Comparison of ENCODE assay signal across 28 cellular contexts in the genomic region with DNA sequence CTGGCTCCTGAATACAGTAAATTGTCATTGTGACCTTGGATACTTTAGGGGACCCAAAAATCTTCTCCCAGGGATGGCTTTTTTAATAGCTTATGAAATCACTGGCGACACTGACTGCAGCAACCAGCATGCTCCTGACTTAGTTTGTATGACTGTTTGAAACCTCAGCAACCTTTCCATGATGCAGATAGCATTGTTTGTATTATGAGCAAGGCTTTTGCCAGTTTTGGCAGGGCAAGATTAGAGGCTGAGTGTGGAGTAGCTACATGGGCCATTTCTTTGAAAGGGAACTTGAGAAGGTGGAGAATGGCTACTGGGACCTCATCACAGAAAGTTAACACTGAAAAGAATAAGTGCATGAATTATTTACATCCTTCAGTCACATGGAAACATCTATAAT. TPM values are rescaled to one million over a fixed set of nuclear protein-coding genes. Genes with fewer than 3 reads are reported as not detected.
"Had no signal": no experiment of that assay in that cellular context is flagged by ENCODE, and none has a peak within 500 bp of the region (broad histone marks: within the 10 kb centered on the region; RNA-seq: fewer than 3 reads in every experiment).

No MANE protein-coding gene starts in this region.

- H3K27ac Mint-ChIP-seq: activated naive CD8-positive, alpha-beta T cell; activated T-cell treated with anti-CD3 and anti-CD28 coated beads, Interleukin-2, amount 50 U/mL, for 72 hours; nephron; stimulated activated effector memory CD8-positive, alpha-beta T cell treated with anti-CD3 and anti-CD28 coated beads, Interleukin-12 subunit alpha, Interleukin-12 subunit beta, amount 100 ng/mL, for 72 hours; stimulated activated naive CD8-positive, alpha-beta T cell treated with anti-CD3 and anti-CD28 coated beads, Interleukin-15, Interleukin-2, amounts not matched to agents 100 ng/mL and 50 ng/mL, for 24 hours had no signal

- H3K9me3 Mint-ChIP-seq: activated T-cell treated with anti-CD3 and anti-CD28 coated beads, Interleukin-2, amount 50 U/mL, for 72 hours; nephron; stimulated activated effector memory CD8-positive, alpha-beta T cell treated with anti-CD3 and anti-CD28 coated beads, Interleukin-12 subunit alpha, Interleukin-12 subunit beta, amount 100 ng/mL, for 72 hours; stimulated activated naive CD8-positive, alpha-beta T cell treated with anti-CD3 and anti-CD28 coated beads, Interleukin-15, Interleukin-2, amounts not matched to agents 100 ng/mL and 50 ng/mL, for 24 hours had no signal

- ATAC-seq: activated T-cell treated with anti-CD3 and anti-CD28 coated beads, Interleukin-2, amount 50 U/mL, for 72 hours; heart right ventricle; sciatic nerve; stimulated activated effector memory CD8-positive, alpha-beta T cell treated with anti-CD3 and anti-CD28 coated beads, Interleukin-12 subunit alpha, Interleukin-12 subunit beta, amount 100 ng/mL, for 72 hours; upper lobe of right lung had no signal

- H3K4me1 ChIP-seq: adrenal gland, ascending aorta, colonic mucosa, heart right ventricle, left ventricle myocardium inferior, prostate gland, tibial artery, upper lobe of right lung had no signal

- H3K27me3 ChIP-seq: adrenal gland, ascending aorta, colonic mucosa, tibial artery, upper lobe of right lung had no signal

- H3K9me3 ChIP-seq: adrenal gland, ascending aorta, colonic mucosa, heart right ventricle, left ventricle myocardium inferior, prostate gland, tibial artery, upper lobe of right lung had no signal

- H3K27ac ChIP-seq: adrenal gland, ascending aorta, colonic mucosa, heart right ventricle, left ventricle myocardium inferior, prostate gland, tibial artery, upper lobe of right lung, VCaP had no signal

- H3K4me3 Mint-ChIP-seq: activated naive CD8-positive, alpha-beta T cell; activated T-cell treated with anti-CD3 and anti-CD28 coated beads, Interleukin-2, amount 50 U/mL, for 72 hours; nephron; stimulated activated effector memory CD8-positive, alpha-beta T cell treated with anti-CD3 and anti-CD28 coated beads, Interleukin-12 subunit alpha, Interleukin-12 subunit beta, amount 100 ng/mL, for 72 hours; stimulated activated naive CD8-positive, alpha-beta T cell treated with anti-CD3 and anti-CD28 coated beads, Interleukin-15, Interleukin-2, amounts not matched to agents 100 ng/mL and 50 ng/mL, for 24 hours had no signal

- H3K4me1 Mint-ChIP-seq: nephron; stimulated activated effector memory CD8-positive, alpha-beta T cell treated with anti-CD3 and anti-CD28 coated beads, Interleukin-12 subunit alpha, Interleukin-12 subunit beta, amount 100 ng/mL, for 72 hours had no signal

- H3K4me3 ChIP-seq: adrenal gland, ascending aorta, colonic mucosa, heart right ventricle, left ventricle myocardium inferior, lung, prostate gland, tibial artery, upper lobe of right lung had no signal

- DNase-seq: activated CD4-positive, alpha-beta T cell treated with anti-CD3 and anti-CD28 coated beads for 4 hours; activated CD4-positive, alpha-beta T cell treated with anti-CD3 and anti-CD28 coated beads, Interleukin-2, amount 50 U/mL, for 4 hours; activated effector memory CD4-positive, alpha-beta T cell treated with Interleukin-2 at 50 U/mL for 16 hours; activated naive CD4-positive, alpha-beta T cell treated with Interleukin-2 at 50 U/mL for 16 hours; activated T-cell treated with anti-CD3 and anti-CD28 coated beads for 4 hours; activated T-cell treated with anti-CD3 and anti-CD28 coated beads, Interleukin-2, amount 50 U/mL, for 72 hours; adrenal gland; cerebellar nuclear complex; colonic mucosa; effector memory CD4-positive, alpha-beta T cell; foreskin melanocyte; heart right ventricle; islet precursor cell; left ventricle myocardium inferior; retina; small intestine; stimulated activated CD4-positive, alpha-beta T cell treated with anti-CD3 and anti-CD28 coated beads, Interleukin-4, amount 100 ng/mL, for 24 hours; tibial artery; upper lobe of right lung had no signal

- H3K27me3 Mint-ChIP-seq: activated naive CD8-positive, alpha-beta T cell; stimulated activated naive CD8-positive, alpha-beta T cell treated with anti-CD3 and anti-CD28 coated beads, Interleukin-15, Interleukin-2, amounts not matched to agents 100 ng/mL and 50 ng/mL, for 24 hours had no signal

- H3K36me3 Mint-ChIP-seq: stimulated activated effector memory CD8-positive, alpha-beta T cell treated with anti-CD3 and anti-CD28 coated beads, Interleukin-12 subunit alpha, Interleukin-12 subunit beta, amount 100 ng/mL, for 72 hours had no signal

- H3K36me3 ChIP-seq: adrenal gland, ascending aorta, colonic mucosa, heart right ventricle, left ventricle myocardium inferior, prostate gland, tibial artery, upper lobe of right lung had no signal

RNA-seq across cellular contexts. Expression of a gene that starts 50.9 kb away (rescaled TPM):
- total RNA-seq: ascending aorta had no signal
